8 cellular contexts compared by ENCODE assay signal in genomic region chr4:36243355-36244256, GRCh38. TPM values are rescaled to one million over a fixed set of nuclear protein-coding genes. Genes with fewer than 3 reads are reported as not detected.
DNase-seq lines count a peak whose midpoint lies in the region; ATAC-seq and TF ChIP-seq lines count a peak whose summit lies in the region.

No MANE protein-coding gene starts in this region.

- intact Hi-C loops in IMR-90 (cut with micrococcal nuclease) = no loop called here

- no peak overlapping the region for H2BK20ac ChIP-seq in IMR-90 (ENCODE audit: low read depth, low read length)

- H4K8ac ChIP-seq in IMR-90 (ENCODE audit: low read depth in 2 of 2, low read length in 2 of 2) (no peak overlapping the region), mesendoderm (ENCODE audit: low read depth, low read length) (no peak overlapping the region)

- peak overlapping the region; percentile 87 to 97 (median 92) for H3K4me3 Mint-ChIP-seq in CD8-positive, alpha-beta memory T cell

- no peak overlapping the region for H3K18ac ChIP-seq in IMR-90 (ENCODE audit: low read depth, low read length)
- peak overlapping the region; percentile 99 for H3K18ac ChIP-seq in mesendoderm (ENCODE audit: low read length)

- no peak overlapping the region for H3K9ac ChIP-seq in IMR-90 (ENCODE audit: low read depth, low read length)
- H3K9ac ChIP-seq in mesendoderm (ENCODE audit: low read length) = peak overlapping the region; percentile 69

- H3K4me2 ChIP-seq in IMR-90 (ENCODE audit: low read depth, low read length) = peak overlapping the region; percentile 67; the same call in 1 of the 2 replicates
- peak overlapping the region; percentile 78 for H3K4me2 ChIP-seq in mesendoderm (ENCODE audit: low read length)

- no peaks in the 10 kb centered on the region for H3K9me3 Mint-ChIP-seq in CD8-positive, alpha-beta memory T cell

- H4K91ac ChIP-seq in IMR-90 (ENCODE audit: insufficient read depth, low read depth, low read length) = no peak overlapping the region

- TF ChIP-seq RAD21 in IMR-90 (IDR thresholded peaks at IDR 0.05; ENCODE audit: low read length) = no peak

- CTCF ChIA-PET in CD8-positive, alpha-beta memory T cell (lab: Charles Lee) = interaction anchor here (0.8 to 4.0 kb wide), 25 partner anchors 9 to 156 kb away, joined by 3 to 27 read pairs (median 4); partner anchors contain the start of gene DTHD1
- CTCF ChIA-PET in IMR-90 (lab: Yijun Ruan, JAX) = interaction anchor here (0.6 kb wide), 1 partner anchor 1613 kb away, joined by 4 read pairs; no protein-coding TSS in a partner anchor

- 2% methylated on average over 18 of the region's 38 CpGs; no CpG with 5 or more reads in 1 of the 2 experiments for WGBS in IMR-90 (ENCODE audit: extremely low coverage in 2 of 2, insufficient read length in 1 of 2), 2 experiments
- WGBS in mesendoderm (ENCODE audit: extremely low coverage, insufficient coverage, low lambda C conversion rate) = 100% methylated on average over 1 of the region's 38 CpGs

- DNase-seq in CD8-positive, alpha-beta memory T cell = peak in 2 of 5 donors; percentile 54 to 65
- DNase-seq in IMR-90 = peak; percentile 1
- DNase-seq in effector CD4-positive, alpha-beta T cell = peak; percentile 33
- DNase-seq in mesendoderm = peak; percentile 49
- peak; percentile 11 to 37 for DNase-seq in stimulated activated CD8-positive, alpha-beta memory T cell treated with anti-CD3 and anti-CD28 coated beads, Interleukin-15, amount 100 ng/mL, for 4 hours (ENCODE audit: low read depth in 2 of 2)
- DNase-seq in DMS79 (lab: John Stamatoyannopoulos, UW) = no peak

- no peak for TF ChIP-seq CTCF in IMR-90 (conservative IDR thresholded peaks at IDR 0.05; ENCODE audit: low read depth, low read length)

- in situ Hi-C loops in IMR-90 (cut with MboI; ENCODE audit: low sequenced_read_pairs) = no loop called here

- H2AK5ac ChIP-seq in IMR-90 (ENCODE audit: low read depth, low read length) = no peak overlapping the region
- no peak overlapping the region for H2AK5ac ChIP-seq in mesendoderm (ENCODE audit: low read length)

- H2BK15ac ChIP-seq in IMR-90 (ENCODE audit: low read depth, low read length) (no peak overlapping the region), mesendoderm (replicated peaks; ENCODE audit: low read depth) (no peak overlapping the region)

- H3K36me3 Mint-ChIP-seq in CD8-positive, alpha-beta memory T cell = peaks cover 0 to 31% (median 3%) of the 10 kb centered on the region in 3 donors

- no peaks in the 10 kb centered on the region for H4K20me1 ChIP-seq in IMR-90 (ENCODE audit: insufficient read depth, low read length)

- no peaks in the 10 kb centered on the region for H3K36me3 ChIP-seq in CD8-positive, alpha-beta memory T cell (ENCODE audit: insufficient read depth, low read length)
- no peaks in the 10 kb centered on the region for H3K36me3 ChIP-seq in IMR-90 (ENCODE audit: control insufficient read depth, insufficient read depth, low read length)
- no peaks in the 10 kb centered on the region for H3K36me3 ChIP-seq in mesendoderm (ENCODE audit: control insufficient read depth, insufficient read depth, low read length)

- no peaks in the 10 kb centered on the region for H3K9me3 ChIP-seq in CD8-positive, alpha-beta memory T cell (ENCODE audit: low read length)
- H3K9me3 ChIP-seq in IMR-90 (ENCODE audit: control insufficient read depth, insufficient read depth, low read length) = no peaks in the 10 kb centered on the region

- H3K14ac ChIP-seq in IMR-90 (replicated peaks; ENCODE audit: low read depth, low read length) = no peak overlapping the region

- H2AFZ ChIP-seq in IMR-90 (replicated peaks; ENCODE audit: low read length, poor library complexity) = peak overlapping the region; percentile 78

- H3K4me1 ChIP-seq in CD8-positive, alpha-beta memory T cell (ENCODE audit: insufficient read depth, low read length) = peaks cover 33% of the 10 kb centered on the region
- H3K4me1 ChIP-seq in IMR-90 (ENCODE audit: control insufficient read depth, insufficient read depth, low read length) = no peaks in the 10 kb centered on the region
- H3K4me1 ChIP-seq in mesendoderm (ENCODE audit: control insufficient read depth, low read depth, low read length) = no peaks in the 10 kb centered on the region

- H2BK120ac ChIP-seq in IMR-90 (ENCODE audit: low read depth, low read length) (no peak overlapping the region), mesendoderm (ENCODE audit: low read depth, low read length) (peak overlapping the region; percentile 83)

- peak overlapping the region; percentile 78 to 98 (median 94) for H3K27ac Mint-ChIP-seq in CD8-positive, alpha-beta memory T cell

- H3K9me1 ChIP-seq in IMR-90 (ENCODE audit: insufficient read depth, low read length) = no peaks in the 10 kb centered on the region

- POLR2A ChIA-PET in CD8-positive, alpha-beta memory T cell (lab: Charles Lee) = interaction anchor here (0.6 to 4.9 kb wide), 19 partner anchors 10 to 1440 kb away, joined by 3 to 62 read pairs (median 4); partner anchors contain the start of gene DTHD1
- POLR2A ChIA-PET in IMR-90 (lab: Charles Lee; ENCODE audit: unreplicated experiment) = no interaction called here

- peak; percentile 12 for ATAC-seq in GM21423 (IDR thresholded peaks at IDR 0.05; ENCODE audit: unreplicated experiment)
- ATAC-seq in IMR-90 (ENCODE audit: low read depth) = peak; percentile 29
- peak; percentile 8 to 22 for ATAC-seq in activated CD4-positive, CD25-positive, alpha-beta regulatory T cell treated with anti-CD3 and anti-CD28 coated beads, Interleukin-2, amount 50 U/mL, for 24 hours

- peak overlapping the region; percentile 85 for H3K4me3 ChIP-seq in CD8-positive, alpha-beta memory T cell (ENCODE audit: low read length)
- peak overlapping the region; percentile 31; the same call in 1 of the 2 replicates for H3K4me3 ChIP-seq in IMR-90 (ENCODE audit: insufficient read depth, low read depth, low read length)
- H3K4me3 ChIP-seq in mesendoderm (ENCODE audit: low read length) = peak overlapping the region; percentile 44

- H2BK5ac ChIP-seq in IMR-90 (ENCODE audit: low read depth, low read length, poor library complexity, severe bottlenecking) = no peak overlapping the region
- no peak overlapping the region for H2BK5ac ChIP-seq in mesendoderm (ENCODE audit: low read length)

- H3K27me3 ChIP-seq in CD8-positive, alpha-beta memory T cell (ENCODE audit: insufficient read depth, low read length, poor library complexity, severe bottlenecking) = no peaks in the 10 kb centered on the region
- H3K27me3 ChIP-seq in IMR-90 (ENCODE audit: control insufficient read depth, insufficient read depth, low read length) (0 out of 2 replicates have a peak, but pooled peaks cover 2% of the 10 kb centered on the region), mesendoderm (ENCODE audit: insufficient read depth, low read length, poor library complexity) (no peaks in the 10 kb centered on the region)

- H3K79me2 ChIP-seq in mesendoderm (ENCODE audit: control insufficient read depth, insufficient read depth, low read length) = no peaks in the 10 kb centered on the region

- BruUV-seq in IMR-90 (replicated peaks; lab: Mats Ljungman, UMichigan) = no TSS peak

- dilution Hi-C loops in IMR-90 (cut with HindIII; ENCODE audit: low sequenced_read_pairs, unreplicated experiment) = no loop called here

- peaks cover 57 to 61% (median 60%) of the 10 kb centered on the region in 3 donors for H3K4me1 Mint-ChIP-seq in CD8-positive, alpha-beta memory T cell

- TF ChIP-seq POLR2A in IMR-90 (IDR thresholded peaks at IDR 0.05; ENCODE audit: low read depth, low read length) = no peak

- peak overlapping the region; percentile 91 for H3K27ac ChIP-seq in CD8-positive, alpha-beta memory T cell (ENCODE audit: low read depth, low read length)
- no peak overlapping the region for H3K27ac ChIP-seq in IMR-90 (ENCODE audit: insufficient read depth, low read length)
- H3K27ac ChIP-seq in mesendoderm (ENCODE audit: low read depth, low read length) = no peak overlapping the region

- H3K79me1 ChIP-seq in IMR-90 (ENCODE audit: low read depth in 1 of 2, low read length in 2 of 2) (no peaks in the 10 kb centered on the region), mesendoderm (ENCODE audit: low read length) (no peaks in the 10 kb centered on the region)

- H4K5ac ChIP-seq in IMR-90 (ENCODE audit: low read depth, low read length) (no peak overlapping the region), mesendoderm (ENCODE audit: low read length) (no peak overlapping the region)

- no peaks in the 10 kb centered on the region for H3K27me3 Mint-ChIP-seq in CD8-positive, alpha-beta memory T cell

- no peak overlapping the region for H3K4ac ChIP-seq in IMR-90 (ENCODE audit: low read depth, low read length)
- H3K4ac ChIP-seq in mesendoderm (ENCODE audit: low read depth, low read length) = peak overlapping the region; percentile 7

- no peak overlapping the region for H2AK9ac ChIP-seq in IMR-90 (replicated peaks; ENCODE audit: low read depth, low read length, poor library complexity)

- H3K23ac ChIP-seq in IMR-90 (ENCODE audit: low read depth, low read length) (no peak overlapping the region), mesendoderm (ENCODE audit: low read length) (no peak overlapping the region)

- no peak overlapping the region for H3K56ac ChIP-seq in IMR-90 (ENCODE audit: extremely low read depth, insufficient read depth, low read length)
- H3K56ac ChIP-seq in mesendoderm (ENCODE audit: low read length) = peak overlapping the region; percentile 83

TF ChIP-seq in IMR-90, 13 proteins besides CTCF, POLR2A, EP300 and RAD21 (continues in another document):
- no peak for TF ChIP-seq RCOR1 (IDR thresholded peaks at IDR 0.05; ENCODE audit: insufficient replicate concordance, low read length)
- no peak for TF ChIP-seq MAZ (IDR thresholded peaks at IDR 0.05; ENCODE audit: borderline replicate concordance, low read depth, low read length)
- no peak for TF ChIP-seq BHLHE40 (IDR thresholded peaks at IDR 0.05; ENCODE audit: low read depth, low read length)
- no peak for TF ChIP-seq MAFK (IDR thresholded peaks at IDR 0.05; ENCODE audit: low read depth, low read length)
- TF ChIP-seq CEBPB (IDR thresholded peaks at IDR 0.05; ENCODE audit: low read depth, low read length) = no peak
- TF ChIP-seq SMC3 (IDR thresholded peaks at IDR 0.05; ENCODE audit: low read depth, low read length) = no peak
- no peak for TF ChIP-seq CHD1 (IDR thresholded peaks at IDR 0.05; ENCODE audit: low read depth, low read length)

RNA-seq across cellular contexts. Expression of gene ARAP2, which starts 0.7 kb away (rescaled TPM):
- 10 to 100 TPM; 49.7 to 49.9 TPM for total RNA-seq in CD8-positive, alpha-beta memory T cell
- 44.2 TPM for polyA plus RNA-seq in CD8-positive, alpha-beta memory T cell
- 1.7 and 1.8 TPM in 2 replicates for total RNA-seq in IMR-90 (2012; rRNA removed)
- polyA plus RNA-seq in IMR-90 (2012; rRNA removed) = 0.13 and 0.32 TPM in 2 replicates
- polyA plus RNA-seq in IMR-90 (2012; cell fraction: cytosol; rRNA removed) = 0.01 and 0.02 TPM in 2 replicates
- polyA plus RNA-seq in IMR-90 (2012; cell fraction: nucleus; rRNA removed; ENCODE audit: low replicate concordance) = 0.01 and 0.18 TPM in 2 replicates
- 1.2 TPM for polyA plus RNA-seq in mesendoderm (2013, experiment 1 of 2)
- polyA plus RNA-seq in mesendoderm (2013, experiment 2 of 2) = 1.2 TPM

RNA-seq across cellular contexts. Expression of gene DTHD1, which starts 37.8 kb away (rescaled TPM):
- 1 to 10 TPM; 3.3 to 3.5 TPM for total RNA-seq in CD8-positive, alpha-beta memory T cell
- polyA plus RNA-seq in CD8-positive, alpha-beta memory T cell = 5.9 TPM
- total RNA-seq in IMR-90 (2012; rRNA removed) = not detected in 2 replicates
- polyA plus RNA-seq in IMR-90 (2012; rRNA removed) = not detected in 2 replicates
- not detected in 2 replicates for polyA plus RNA-seq in IMR-90 (2012; cell fraction: cytosol; rRNA removed)
- not detected in 2 replicates for polyA plus RNA-seq in IMR-90 (2012; cell fraction: nucleus; rRNA removed; ENCODE audit: low replicate concordance)
- polyA plus RNA-seq in mesendoderm (2013, experiment 1 of 2) = not detected
- not detected for polyA plus RNA-seq in mesendoderm (2013, experiment 2 of 2)

Comparison
In these comparisons a context has a peak if more than half of its experiments do, and no peak if none do; other contexts are left out.
1. H3K4me3 ChIP-seq: peak in every context shown above with its lines; median percentile 85 in CD8-positive, alpha-beta memory T cell; 44 in mesendoderm; 31 in IMR-90.
2. RNA of gene ARAP2, which starts 0.7 kb away (total RNA-seq): 49.7 to 49.9 TPM in CD8-positive, alpha-beta memory T cell; 1.7 to 1.8 TPM in IMR-90; every median in the first group is over 10 times any median in the second.
3. Peak in every context shown above with its lines, with median percentiles within 50 percentile points of each other: ATAC-seq.